ENCODE assay signal across 8 cellular contexts in the genomic region with DNA sequence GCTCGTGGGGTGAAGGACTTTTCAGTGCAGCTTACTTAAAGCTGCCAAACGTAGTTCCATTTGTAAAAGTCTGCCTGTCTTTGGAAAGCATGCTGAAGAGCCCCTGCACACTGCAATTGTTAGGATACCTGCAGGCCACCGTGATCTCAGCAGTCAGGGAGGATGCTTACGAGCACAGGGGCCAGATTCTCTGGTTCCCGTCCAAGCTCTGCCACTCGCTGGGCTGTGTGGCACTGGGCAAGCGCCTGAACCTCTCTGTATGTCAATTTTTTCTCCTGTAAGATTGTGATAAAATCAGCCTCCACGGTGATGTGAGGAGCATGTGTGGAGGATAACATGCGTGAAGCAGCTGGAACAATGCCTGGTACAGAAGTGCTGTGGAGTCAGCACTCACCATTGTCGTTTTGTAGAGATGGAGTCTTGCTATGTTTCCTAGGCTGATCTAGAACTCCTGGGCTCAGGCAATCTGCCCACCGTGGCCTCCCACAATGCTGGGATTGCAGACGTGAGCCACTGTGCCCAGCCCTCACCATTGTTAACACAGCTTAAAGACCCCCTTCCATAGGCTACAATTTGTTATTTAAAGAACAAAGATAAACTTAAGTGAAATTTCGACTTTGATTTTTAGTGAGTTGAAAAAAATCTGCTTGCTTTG. TPM values are rescaled to one million over a fixed set of nuclear protein-coding genes. Genes with fewer than 3 reads are reported as not detected.
A peak's percentile ranks its signal among the peaks of the same experiment; 100 is the strongest.
DNase-seq lines count a peak whose midpoint lies in the region; FAIRE-seq and TF ChIP-seq lines count a peak whose summit lies in the region.
"Had no signal": no experiment of that assay in that cellular context is flagged by ENCODE, and none has a peak within 500 bp of the region (broad histone marks: within the 10 kb centered on the region; RNA-seq: fewer than 3 reads in every experiment).

No MANE protein-coding gene starts in this region.

- intact Hi-C loops in sigmoid colon (cut with DNase I), result no loop called here

- H3K27me3 ChIP-seq in sigmoid colon, result no peaks in the 10 kb centered on the region

- no peak for TF ChIP-seq CTCF in RWPE1 (conservative IDR thresholded peaks at IDR 0.05; ENCODE audit: low read depth)
- TF ChIP-seq CTCF in sigmoid colon (IDR thresholded peaks at IDR 0.05), result no peak

- peak overlapping the region in 1 of 4 donors; percentile 20 for H3K4me3 ChIP-seq in sigmoid colon

- CTCF ChIA-PET in RWPE1 (lab: Yijun Ruan, JAX), result interaction anchor here (0.7 kb wide), 1 partner anchor 367 kb away, joined by 3 read pairs; no protein-coding TSS in a partner anchor

- TF ChIP-seq POLR2A in GM12891 (IDR thresholded peaks at IDR 0.05; ENCODE audit: low read depth, low read length) (no peak), sigmoid colon (IDR thresholded peaks at IDR 0.05) (no peak)

- TF ChIP-seq EP300 in sigmoid colon (IDR thresholded peaks at IDR 0.05), result no peak

- peaks cover 0 to 20% (median 18%) of the 10 kb centered on the region in 4 donors for H3K4me1 ChIP-seq in sigmoid colon

- H3K36me3 ChIP-seq in sigmoid colon, result no peaks in the 10 kb centered on the region

- FAIRE-seq in GM12891 (lab: Jason Lieb, UNC), result peak; percentile 54
- FAIRE-seq: H54 had no signal

- DNase-seq in GM12891 (ENCODE audit: insufficient read length, low spot score) (no peak), RWPE1 (ENCODE audit: low spot score) (no peak), epithelial cell of prostate (ENCODE audit: low read depth, low spot score) (no peak), sigmoid colon (peak; percentile 37), SKM-1 treated with dmso at 0.1 percent for 144 hours (lab: John Stamatoyannopoulos, UW; ENCODE audit: unreplicated experiment) (no peak), anterior cingulate cortex (lab: John Stamatoyannopoulos, UW) (no peak)
- DNase-seq in stimulated activated CD4-positive, alpha-beta T cell treated with anti-CD3 and anti-CD28 coated beads, Interleukin-1b, Interleukin-23, amount 100 ng/mL, for 48 hours, result no peak

- peak overlapping the region; percentile 91 for H3K27ac ChIP-seq in RWPE1
- peak overlapping the region; percentile 36 for H3K27ac ChIP-seq in epithelial cell of prostate
- peak overlapping the region in 1 of 4 donors; percentile 44 for H3K27ac ChIP-seq in sigmoid colon

- H3K9me3 ChIP-seq in sigmoid colon, result no peaks in the 10 kb centered on the region

- POLR2A ChIA-PET in RWPE1 (lab: Yijun Ruan, JAX; ENCODE audit: low non-redundant PET), result no interaction called here

- WGBS in sigmoid colon, 2 donors, result 49 to 82% methylated on average over 13 of the region's 13 CpGs

TF ChIP-seq in GM12891, 5 proteins besides CTCF, POLR2A, EP300 and RAD21:
- TF ChIP-seq PAX5 (IDR thresholded peaks at IDR 0.05; ENCODE audit: insufficient read depth, low read length, severe bottlenecking) (no peak), POU2F2 (IDR thresholded peaks at IDR 0.05; ENCODE audit: low read depth, low read length) (no peak), POLR2AphosphoS5 (IDR thresholded peaks at IDR 0.05; ENCODE audit: low read depth, low read length) (no peak), TAF1 (IDR thresholded peaks at IDR 0.05; ENCODE audit: low read depth, low read length) (no peak), SPI1 (IDR thresholded peaks at IDR 0.05; ENCODE audit: low read depth, low read length) (no peak)
TF ChIP-seq in GM12891: peak in this region for 0.

RNA-seq across cellular contexts. Expression of gene ADPRHL1, which starts 3.5 kb away (rescaled TPM):
- polyA plus RNA-seq in GM12891 (2012; ENCODE audit: low read depth, missing spikeins), result 2.2 TPM
- 1 to 10 TPM; 2.3 to 7.8 (median 4.5) TPM for total RNA-seq in sigmoid colon
- 1 to 10 TPM; 1.2 to 4.9 (median 4.2) TPM for polyA plus RNA-seq in sigmoid colon

RNA-seq across cellular contexts. Expression of gene DCUN1D2, which starts 40.7 kb away (rescaled TPM):
- polyA plus RNA-seq in GM12891 (2012; ENCODE audit: low read depth, missing spikeins), result 5.4 TPM
- 10 to 100 TPM; 20.6 to 33.0 (median 27.6) TPM for total RNA-seq in sigmoid colon
- 10 to 100 TPM in 1 of 3 donors, 1 to 10 TPM in 2; 6.6 to 10.2 (median 7.9) TPM for polyA plus RNA-seq in sigmoid colon
